Comparison of ENCODE assay signal across 8 cellular contexts in genomic region chr17:83109793-83110645, GRCh38. TPM values are rescaled to one million over a fixed set of nuclear protein-coding genes. Genes with fewer than 3 reads are reported as not detected.
DNase-seq lines count a peak whose midpoint lies in the region; ATAC-seq, FAIRE-seq and TF ChIP-seq lines count a peak whose summit lies in the region.

No MANE protein-coding gene starts in this region.

- 24 to 27% methylated on average over 32 to 37 of the region's 37 CpGs for WGBS in pancreas, 2 donors
- WGBS in spleen, 5 donors, result 42 to 74% (median 58%) methylated on average over 36 to 37 of the region's 37 CpGs

- H3K4me3 Mint-ChIP-seq in stimulated activated naive CD8-positive, alpha-beta T cell treated with anti-CD3 and anti-CD28 coated beads, Interleukin-15, amount 100 ng/mL, for 72 hours, result no peak overlapping the region
- H3K4me3 Mint-ChIP-seq in natural killer cell treated with Interleukin-12 subunit alpha and Interleukin-12 subunit beta and Interleukin-15 and Interleukin-18, amount 100 ng/mL, for 72 hours, result no peak overlapping the region

- no peaks in the 10 kb centered on the region for H3K9me2 ChIP-seq in PC-9 (ENCODE audit: insufficient read depth)

- peak overlapping the region; percentile 55 for H3K27ac ChIP-seq in PC-9
- peak overlapping the region; percentile 84 for H3K27ac ChIP-seq in fibroblast of lung (ENCODE audit: insufficient read depth, low read length)
- peak overlapping the region in 3 of 4 donors; percentile 16 to 52 (median 50) for H3K27ac ChIP-seq in pancreas
- H3K27ac ChIP-seq in spleen, result peak overlapping the region in 3 of 8 donors; percentile 54 to 58 (median 54)

- peaks cover 12% of the 10 kb centered on the region; the same call in 1 of the 2 replicates for H3F3A ChIP-seq in PC-9 (ENCODE audit: insufficient read depth, low read depth)

- FAIRE-seq in pancreas (lab: Jason Lieb, UNC), result no peak

- no peak for TF ChIP-seq POLR2A in spleen (IDR thresholded peaks at IDR 0.05)

- no peaks in the 10 kb centered on the region for H3K36me3 ChIP-seq in PC-9 (ENCODE audit: low read depth)
- no peaks in the 10 kb centered on the region for H3K36me3 ChIP-seq in fibroblast of lung (ENCODE audit: control insufficient read depth, insufficient read depth, low read length)
- H3K36me3 ChIP-seq in pancreas, result no peaks in the 10 kb centered on the region
- H3K36me3 ChIP-seq in spleen, result no peaks in the 10 kb centered on the region

- CTCF ChIA-PET in PC-9 (lab: Charles Lee), result no interaction called here

- no peaks in the 10 kb centered on the region for H3K36me3 Mint-ChIP-seq in natural killer cell treated with Interleukin-12 subunit alpha and Interleukin-12 subunit beta and Interleukin-15 and Interleukin-18, amount 100 ng/mL, for 72 hours

- no peak overlapping the region for H3K27ac Mint-ChIP-seq in stimulated activated naive CD8-positive, alpha-beta T cell treated with anti-CD3 and anti-CD28 coated beads, Interleukin-15, amount 100 ng/mL, for 72 hours
- H3K27ac Mint-ChIP-seq in natural killer cell treated with Interleukin-12 subunit alpha and Interleukin-12 subunit beta and Interleukin-15 and Interleukin-18, amount 100 ng/mL, for 72 hours, result peak overlapping the region in 1 of 2 donors; percentile 50

- intact Hi-C loops in PC-9 (cut with micrococcal nuclease; ENCODE audit: unreplicated experiment) (no loop called here), pancreas (cut with DNase I) (no loop called here), spleen (cut with DNase I; ENCODE audit: low total_unique reads) (no loop called here)

- H3K27me3 Mint-ChIP-seq in stimulated activated naive CD8-positive, alpha-beta T cell treated with anti-CD3 and anti-CD28 coated beads, Interleukin-15, amount 100 ng/mL, for 72 hours, result peaks cover 42% of the 10 kb centered on the region
- peaks cover 6 to 19% of the 10 kb centered on the region in 2 donors for H3K27me3 Mint-ChIP-seq in natural killer cell treated with Interleukin-12 subunit alpha and Interleukin-12 subunit beta and Interleukin-15 and Interleukin-18, amount 100 ng/mL, for 72 hours

- H2AFZ ChIP-seq in PC-9 (peak overlapping the region; percentile 80; the same call in 1 of the 2 replicates), fibroblast of lung (ENCODE audit: low read length) (no peak overlapping the region)

- no peaks in the 10 kb centered on the region for H3K27me3 ChIP-seq in PC-9 (ENCODE audit: insufficient read depth, low read depth)
- H3K27me3 ChIP-seq in fibroblast of lung (ENCODE audit: control insufficient read depth, insufficient read depth, low read length), result peaks cover 4% of the 10 kb centered on the region
- H3K27me3 ChIP-seq in pancreas, result no peaks in the 10 kb centered on the region
- H3K27me3 ChIP-seq in spleen (replicated peaks in 1 of 7), result peaks cover 0 to 62% (median 0%) of the 10 kb centered on the region in 7 donors

- POLR2A ChIA-PET in PC-9 (lab: Charles Lee; ENCODE audit: unreplicated experiment), result no interaction called here

- H3K9me3 ChIP-seq in PC-9 (ENCODE audit: insufficient read depth, low read depth) (no peaks in the 10 kb centered on the region), fibroblast of lung (ENCODE audit: control insufficient read depth, insufficient read depth, low read depth, low read length) (peaks cover 6% of the 10 kb centered on the region), pancreas (no peaks in the 10 kb centered on the region), spleen (no peaks in the 10 kb centered on the region)

- DNase-seq in DMS 273 (lab: John Stamatoyannopoulos, UW; ENCODE audit: unreplicated experiment), result peak; percentile 90
- DNase-seq in PC-9, result peak; percentile 87 to 94
- peak; percentile 94 to 97 for DNase-seq in fibroblast of lung (ENCODE audit: low read depth in 2 of 2)
- peak; percentile 81 to 94 (median 84) for DNase-seq in pancreas
- DNase-seq in stimulated activated naive CD8-positive, alpha-beta T cell treated with anti-CD3 and anti-CD28 coated beads, Interleukin-15, amount 100 ng/mL, for 72 hours, result no peak
- no peak for DNase-seq in spleen
- no peak for DNase-seq in OCI-M2 (lab: John Stamatoyannopoulos, UW; ENCODE audit: unreplicated experiment)
- no peak for DNase-seq in natural killer cell treated with Interleukin-12 subunit alpha and Interleukin-12 subunit beta and Interleukin-15 and Interleukin-18, amount 100 ng/mL, for 72 hours (ENCODE audit: low spot score)

- TF ChIP-seq CTCF in PC-9 (conservative IDR thresholded peaks at IDR 0.05), result no peak
- TF ChIP-seq CTCF in fibroblast of lung (conservative IDR thresholded peaks at IDR 0.05 in 1 of 2, IDR thresholded peaks at IDR 0.05 in 1 of 2; ENCODE audit: low read depth in 1 of 2, low read length in 2 of 2), result no peak
- TF ChIP-seq CTCF in pancreas (IDR thresholded peaks at IDR 0.05), result no peak
- TF ChIP-seq CTCF in spleen (IDR thresholded peaks at IDR 0.05 in 8 of 11, conservative IDR thresholded peaks at IDR 0.05 in 3 of 11), result no peak

- ATAC-seq in pancreas, result peak; percentile 80 to 91 (median 86)
- no peak for ATAC-seq in stimulated activated naive CD8-positive, alpha-beta T cell treated with anti-CD3 and anti-CD28 coated beads, Interleukin-15, amount 100 ng/mL, for 72 hours
- no peak for ATAC-seq in natural killer cell treated with Interleukin-12 subunit alpha and Interleukin-12 subunit beta and Interleukin-15 and Interleukin-18, amount 100 ng/mL, for 72 hours

- H3K4me3 ChIP-seq in PC-9, result peak overlapping the region; percentile 60
- peak overlapping the region; percentile 4 to 47 (median 26) for H3K4me3 ChIP-seq in fibroblast of lung (replicated peaks in 1 of 4; ENCODE audit: control extremely low read depth in 1 of 4, insufficient read depth in 1 of 4, low read depth in 3 of 4, low read length in 4 of 4)
- peak overlapping the region in 2 of 4 donors; percentile 7 to 18 for H3K4me3 ChIP-seq in pancreas
- H3K4me3 ChIP-seq in spleen, result peak overlapping the region in 3 of 8 donors; percentile 1 to 25 (median 1)

- H3K9ac ChIP-seq in fibroblast of lung (ENCODE audit: insufficient read depth, low read length), result peak overlapping the region; percentile 65

- H3K4me1 ChIP-seq in PC-9 (replicated peaks; ENCODE audit: insufficient read depth), result peaks cover 17% of the 10 kb centered on the region
- peaks cover 13% of the 10 kb centered on the region for H3K4me1 ChIP-seq in fibroblast of lung (ENCODE audit: control insufficient read depth, extremely low read depth, insufficient read depth, low read length)
- peaks cover 0 to 5% (median 0%) of the 10 kb centered on the region in 3 donors for H3K4me1 ChIP-seq in pancreas
- H3K4me1 ChIP-seq in spleen, result peaks cover 0 to 22% (median 11%) of the 10 kb centered on the region in 6 donors

- H3K4me1 Mint-ChIP-seq in stimulated activated naive CD8-positive, alpha-beta T cell treated with anti-CD3 and anti-CD28 coated beads, Interleukin-15, amount 100 ng/mL, for 72 hours, result no peaks in the 10 kb centered on the region
- H3K4me1 Mint-ChIP-seq in natural killer cell treated with Interleukin-12 subunit alpha and Interleukin-12 subunit beta and Interleukin-15 and Interleukin-18, amount 100 ng/mL, for 72 hours (ENCODE audit: low read depth in 2 of 2), result peaks cover 14 to 15% of the 10 kb centered on the region in 2 donors

- no peaks in the 10 kb centered on the region for H4K20me1 ChIP-seq in PC-9 (ENCODE audit: insufficient read depth)
- H4K20me1 ChIP-seq in fibroblast of lung (ENCODE audit: control insufficient read depth, extremely low read depth, insufficient read depth, low read length), result no peaks in the 10 kb centered on the region

- no peaks in the 10 kb centered on the region for H3K9me3 Mint-ChIP-seq in stimulated activated naive CD8-positive, alpha-beta T cell treated with anti-CD3 and anti-CD28 coated beads, Interleukin-15, amount 100 ng/mL, for 72 hours
- no peaks in the 10 kb centered on the region for H3K9me3 Mint-ChIP-seq in natural killer cell treated with Interleukin-12 subunit alpha and Interleukin-12 subunit beta and Interleukin-15 and Interleukin-18, amount 100 ng/mL, for 72 hours

- no TSS peak for BruUV-seq in PC-9 (replicated peaks; lab: Mats Ljungman, UMichigan)

- H3K4me2 ChIP-seq in PC-9, result peak overlapping the region; percentile 98
- peak overlapping the region; percentile 84 for H3K4me2 ChIP-seq in fibroblast of lung (ENCODE audit: extremely low read depth, insufficient read depth, low read length)

- H3K79me2 ChIP-seq in PC-9 (ENCODE audit: low read depth) (no peaks in the 10 kb centered on the region), fibroblast of lung (ENCODE audit: control insufficient read depth, insufficient read depth, low read length) (no peaks in the 10 kb centered on the region)

RNA-seq across cellular contexts. Expression of gene METRNL, which starts 30.6 kb away (rescaled TPM):
- total RNA-seq in PC-9 (2021), result 44.6 and 61.7 TPM in 2 replicates
- 114 and 120 TPM in 2 replicates for total RNA-seq in fibroblast of lung
- 27.0 TPM in 2 replicates for polyA plus RNA-seq in fibroblast of lung
- 64.9 and 78.1 TPM in 2 replicates for polyA plus RNA-seq in fibroblast of lung (2012)
- polyA minus RNA-seq in fibroblast of lung (ENCODE audit: low replicate concordance), result 23.0 and 29.3 TPM in 2 replicates
- total RNA-seq in pancreas, result 10 to 100 TPM; 11.1 to 28.3 (median 16.2) TPM
- 10 to 100 TPM; 18.9 to 20.8 TPM for polyA plus RNA-seq in pancreas
- 10 to 100 TPM; 14.7 to 51.2 (median 38.5) TPM for total RNA-seq in spleen
- 10 to 100 TPM; 15.3 to 26.5 (median 21.8) TPM for polyA plus RNA-seq in spleen
- total RNA-seq in natural killer cell treated with Interleukin-12 subunit alpha and Interleukin-12 subunit beta and Interleukin-15 and Interleukin-18, amount 100 ng/mL, for 72 hours, result 100 to 1,000 TPM; 179 to 208 TPM

Comparison
In these comparisons a context has a peak if more than half of its experiments do, and no peak if none do; other contexts are left out.
1. DNase-seq: peak in DMS 273 (single experiment), PC-9 (2 of 2), fibroblast of lung (2 of 2) and pancreas (6 of 6); none in stimulated activated naive CD8-positive, alpha-beta T cell treated with anti-CD3 and anti-CD28 coated beads, Interleukin-15, amount 100 ng/mL, for 72 hours (0 of 2), spleen (single experiment), OCI-M2 (single experiment) and natural killer cell treated with Interleukin-12 subunit alpha and Interleukin-12 subunit beta and Interleukin-15 and Interleukin-18, amount 100 ng/mL, for 72 hours (single experiment).
2. ATAC-seq: peak in pancreas (4 of 4); none in stimulated activated naive CD8-positive, alpha-beta T cell treated with anti-CD3 and anti-CD28 coated beads, Interleukin-15, amount 100 ng/mL, for 72 hours (single experiment) and natural killer cell treated with Interleukin-12 subunit alpha and Interleukin-12 subunit beta and Interleukin-15 and Interleukin-18, amount 100 ng/mL, for 72 hours (0 of 2).